8 cellular contexts compared by ENCODE assay signal in the genomic region with DNA sequence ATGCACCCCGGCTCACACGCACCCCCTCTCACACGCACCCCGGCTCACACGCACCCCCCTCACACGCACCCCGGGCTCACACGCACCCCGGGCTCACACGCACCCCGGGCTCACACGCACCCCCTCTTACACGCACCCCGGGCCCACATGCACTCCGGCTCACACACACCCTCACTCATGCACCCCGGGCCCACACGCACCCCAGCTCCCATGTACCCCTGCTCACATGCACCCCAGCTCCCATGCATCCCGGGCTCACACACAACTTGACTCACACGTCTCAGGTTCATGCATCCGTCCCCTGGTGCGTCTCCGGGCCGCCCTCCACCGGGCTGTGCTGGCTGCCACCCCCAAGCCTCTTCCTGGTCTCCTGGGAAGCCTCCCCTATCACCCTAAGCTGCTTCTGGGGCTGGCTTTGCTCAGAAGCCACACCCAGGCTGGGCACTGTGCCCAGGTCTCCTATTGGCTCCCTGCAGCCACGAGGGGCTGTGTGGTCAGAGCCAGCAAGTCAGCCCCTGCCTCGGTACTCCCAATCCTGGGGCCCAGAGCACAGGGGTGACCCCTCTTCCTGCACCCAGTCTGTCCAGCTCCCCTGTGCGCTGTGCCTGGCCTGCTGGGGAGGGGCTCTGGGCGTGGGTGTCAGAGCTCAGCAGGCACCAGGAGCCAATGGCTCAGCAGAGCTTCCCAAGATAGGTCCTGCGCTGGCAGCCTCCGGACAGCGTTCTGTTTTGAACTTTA. TPM values are rescaled to one million over a fixed set of nuclear protein-coding genes. Genes with fewer than 3 reads are reported as not detected.
DNase-seq lines count a peak whose midpoint lies in the region; ATAC-seq lines count a peak whose summit lies in the region.

No MANE protein-coding gene starts in this region.

- ATAC-seq in GM21360 (IDR thresholded peaks at IDR 0.05; ENCODE audit: unreplicated experiment) (no peak), HG02763 (IDR thresholded peaks at IDR 0.05; ENCODE audit: unreplicated experiment) (no peak), GM21723 (IDR thresholded peaks at IDR 0.05; ENCODE audit: unreplicated experiment) (no peak)

- peak; percentile 24 for DNase-seq in DMS114 treated with DMSO at 0.1 percent for 48 hours (lab: John Stamatoyannopoulos, UW; ENCODE audit: unreplicated experiment)
- DNase-seq in NCI-H226 = peak; percentile 74
- peak; percentile 36 to 80 for DNase-seq in cerebellar nuclear complex (lab: John Stamatoyannopoulos, UW)
- DNase-seq in middle frontal gyrus (ENCODE audit: extremely low spot score, low spot score) = peak; percentile 82
- no peak for DNase-seq in H4 (ENCODE audit: low spot score)

RNA-seq across cellular contexts. Expression of gene TSPAN4, which starts 16.9 kb away (rescaled TPM):
- 117 and 131 TPM in 2 replicates for total RNA-seq in H4 (2014; rRNA removed; shearing (Covaris generic))

RNA-seq across cellular contexts. Expression of gene POLR2L, which starts 17.2 kb away (rescaled TPM):
- 199 and 210 TPM in 2 replicates for total RNA-seq in H4 (2014; rRNA removed; shearing (Covaris generic))

RNA-seq across cellular contexts. Expression of gene CD151, which starts 26.8 kb away (rescaled TPM):
- total RNA-seq in H4 (2014; rRNA removed; shearing (Covaris generic)) = 825 and 1,008 TPM in 2 replicates

RNA-seq across cellular contexts. Expression of gene CRACR2B, which starts 31.8 kb away (rescaled TPM):
- total RNA-seq in H4 (2014; rRNA removed; shearing (Covaris generic)) = not detected in 2 replicates

RNA-seq across cellular contexts. Expression of gene PNPLA2, which starts 40.8 kb away (rescaled TPM):
- total RNA-seq in H4 (2014; rRNA removed; shearing (Covaris generic)) = 13.4 and 22.8 TPM in 2 replicates
